Comparison of ENCODE assay signal across 9 cellular contexts in genomic region chr3:136078421-136079364, GRCh38.
DNase-seq lines count a peak whose midpoint lies in the region; ATAC-seq and TF ChIP-seq lines count a peak whose summit lies in the region.
"Had no signal": no experiment of that assay in that cellular context is flagged by ENCODE, and none has a peak within 500 bp of the region (broad histone marks: within the 10 kb centered on the region; RNA-seq: fewer than 3 reads in every experiment).

No MANE protein-coding gene starts in this region.

- ATAC-seq in GM21447 (IDR thresholded peaks at IDR 0.05; ENCODE audit: unreplicated experiment) = no peak

- TF ChIP-seq CTCF in GM10266 (IDR thresholded peaks at IDR 0.05; ENCODE audit: control insufficient read depth, insufficient read depth, low read depth, missing control alignments) = peak; percentile 46

- DNase-seq in A172 (ENCODE audit: low spot score) = peak; percentile 26
- DNase-seq in GM10266 (ENCODE audit: extremely low spot score) = peak; percentile 16
- DNase-seq in NCI-H2227 treated with DMSO at 0.1 percent for 48 hours (lab: John Stamatoyannopoulos, UW) = peak; percentile 1
- peak; percentile 48 for DNase-seq in cerebellar cortex (ENCODE audit: low spot score)
- peak; percentile 31 for DNase-seq in myocyte (ENCODE audit: low read depth)
- DNase-seq in activated CD8-positive, alpha-beta memory T cell treated with anti-CD3 and anti-CD28 coated beads, Interleukin-2, amount 50 U/mL, for 4 hours = no peak
- DNase-seq in middle frontal gyrus (ENCODE audit: extremely low spot score, low spot score) = no peak
- DNase-seq: activated naive CD8-positive, alpha-beta T cell treated with anti-CD3 and anti-CD28 coated beads, Interleukin-2, amount 10 ng/mL, durations not matched to agents 7 days and 5 days had no signal

Comparison
In these comparisons a context has a peak if more than half of its experiments do, and no peak if none do; other contexts are left out.
1. DNase-seq: peak in A172 (single experiment), GM10266 (single experiment), NCI-H2227 treated with DMSO at 0.1 percent for 48 hours (single experiment), cerebellar cortex (single experiment) and myocyte (single experiment); none in activated CD8-positive, alpha-beta memory T cell treated with anti-CD3 and anti-CD28 coated beads, Interleukin-2, amount 50 U/mL, for 4 hours (single experiment) and middle frontal gyrus (single experiment).